28 cellular contexts compared by ENCODE assay signal in the genomic region with DNA sequence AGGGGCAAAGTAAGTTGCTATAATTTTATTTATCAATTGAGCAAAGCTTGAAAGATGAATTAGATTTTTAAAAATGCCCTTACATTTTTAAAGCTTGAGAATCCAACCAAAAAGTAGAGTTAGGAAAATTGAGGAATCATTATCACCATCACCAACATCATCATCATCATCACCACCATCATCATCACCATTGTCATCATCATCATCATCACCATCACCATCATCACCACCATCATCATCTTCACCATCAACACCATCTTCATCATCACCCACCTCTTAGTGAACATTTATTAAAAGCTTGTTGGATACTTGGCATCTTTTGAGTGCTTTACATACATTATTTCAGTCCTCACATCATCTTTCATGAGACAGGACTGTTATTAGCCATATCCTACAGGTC.
"Had no signal": no experiment of that assay in that cellular context is flagged by ENCODE, and none has a peak within 500 bp of the region (broad histone marks: within the 10 kb centered on the region; RNA-seq: fewer than 3 reads in every experiment).

No MANE protein-coding gene starts in this region.

- H3K4me3 Mint-ChIP-seq: immature natural killer cell; memory B cell; natural killer cell; neural progenitor cell; stimulated activated naive B cell treated with anti-CD40 and anti-IgM and Interleukin-4, amounts not matched to agents 10 μg/mL and 1 μg/mL and 100 μg/mL, for 72 hours; stimulated activated naive CD8-positive, alpha-beta T cell treated with anti-CD3 and anti-CD28 coated beads, Interleukin-15, Interleukin-2, amounts not matched to agents 100 ng/mL and 50 ng/mL, for 24 hours had no signal

- DNase-seq: dermis blood vessel endothelial cell; effector memory CD4-positive, alpha-beta T cell; esophagus squamous epithelium; foreskin melanocyte; hypothalamus; immature natural killer cell; islet precursor cell; kidney glomerular epithelial cell; left colon; left ventricle myocardium superior; natural killer cell; nucleus accumbens; stimulated activated CD4-positive, alpha-beta T cell treated with anti-CD3 and anti-CD28 coated beads, Interleukin-15, amount 100 ng/mL, for 24 hours; stimulated activated CD4-positive, alpha-beta T cell treated with anti-CD3 and anti-CD28 coated beads, Interleukin-2, amount 100 ng/mL, for 48 hours; stimulated activated naive B cell treated with anti-CD40 and anti-IgM and Interleukin-4, amounts not matched to agents 10 μg/mL and 1 μg/mL and 100 μg/mL, for 72 hours; upper lobe of left lung had no signal

- ATAC-seq: left colon; left ventricle myocardium superior; natural killer cell; stimulated activated naive B cell treated with anti-CD40 and anti-IgM and Interleukin-4, amounts not matched to agents 10 μg/mL and 1 μg/mL and 100 μg/mL, for 72 hours had no signal

- H3K9me3 ChIP-seq: esophagus squamous epithelium, prostate gland, right atrium auricular region, thoracic aorta, tibial nerve, upper lobe of left lung, vagina had no signal

- H3K9me3 Mint-ChIP-seq: immature natural killer cell; natural killer cell; neural progenitor cell; stimulated activated naive B cell treated with anti-CD40 and anti-IgM and Interleukin-4, amounts not matched to agents 10 μg/mL and 1 μg/mL and 100 μg/mL, for 72 hours; stimulated activated naive CD8-positive, alpha-beta T cell treated with anti-CD3 and anti-CD28 coated beads, Interleukin-15, Interleukin-2, amounts not matched to agents 100 ng/mL and 50 ng/mL, for 24 hours had no signal

- H3K27ac ChIP-seq: coronary artery, neural progenitor cell, prostate gland, right atrium auricular region, skin epidermis, thoracic aorta, tibial nerve, upper lobe of left lung had no signal

- H3K27me3 Mint-ChIP-seq: stimulated activated naive CD8-positive, alpha-beta T cell treated with anti-CD3 and anti-CD28 coated beads, Interleukin-15, Interleukin-2, amounts not matched to agents 100 ng/mL and 50 ng/mL, for 24 hours had no signal

- H3K4me2 ChIP-seq: neural progenitor cell had no signal

- FAIRE-seq: endothelial cell of umbilical vein had no signal

- H3K36me3 Mint-ChIP-seq: immature natural killer cell; memory B cell; natural killer cell; neural progenitor cell; stimulated activated naive B cell treated with anti-CD40 and anti-IgM and Interleukin-4, amounts not matched to agents 10 μg/mL and 1 μg/mL and 100 μg/mL, for 72 hours had no signal

- H3K36me3 ChIP-seq: esophagus squamous epithelium, neural progenitor cell, prostate gland, right atrium auricular region, thoracic aorta, tibial nerve, upper lobe of left lung, vagina had no signal

- H2AFZ ChIP-seq: neural progenitor cell had no signal

- H3K9ac ChIP-seq: neural progenitor cell had no signal

- H3K27me3 ChIP-seq: neural progenitor cell, right atrium auricular region, tibial nerve, upper lobe of left lung, vagina had no signal

- H3K4me3 ChIP-seq: coronary artery, esophagus squamous epithelium, lung, neural progenitor cell, prostate gland, right atrium auricular region, skin epidermis, thoracic aorta, tibial nerve, upper lobe of left lung, vagina had no signal

- H3K4me1 Mint-ChIP-seq: immature natural killer cell, natural killer cell had no signal

- H3K27ac Mint-ChIP-seq: immature natural killer cell; memory B cell; natural killer cell; neural progenitor cell; stimulated activated naive B cell treated with anti-CD40 and anti-IgM and Interleukin-4, amounts not matched to agents 10 μg/mL and 1 μg/mL and 100 μg/mL, for 72 hours; stimulated activated naive CD8-positive, alpha-beta T cell treated with anti-CD3 and anti-CD28 coated beads, Interleukin-15, Interleukin-2, amounts not matched to agents 100 ng/mL and 50 ng/mL, for 24 hours had no signal
